25 cellular contexts compared by ENCODE assay signal in genomic region chr5:32013658-32014057, GRCh38.
DNase-seq lines count a peak whose midpoint lies in the region; ATAC-seq and TF ChIP-seq lines count a peak whose summit lies in the region.
"Had no signal": no experiment of that assay in that cellular context is flagged by ENCODE, and none has a peak within 500 bp of the region (broad histone marks: within the 10 kb centered on the region; RNA-seq: fewer than 3 reads in every experiment).

No MANE protein-coding gene starts in this region.

- ATAC-seq in WTC11 (peak; percentile 63), left ventricle myocardium superior (peak; percentile 72), HG02798 (IDR thresholded peaks at IDR 0.05; ENCODE audit: poor library complexity, unreplicated experiment) (no peak)
- ATAC-seq: naive thymus-derived CD4-positive, alpha-beta T cell had no signal

- peaks cover 48% of the 10 kb centered on the region for H3K4me1 Mint-ChIP-seq in WTC11

- H3K4me1 ChIP-seq in A673 (ENCODE audit: insufficient read depth, low read length, poor library complexity, severe bottlenecking) (peaks cover 29% of the 10 kb centered on the region), HEK293 (ENCODE audit: control insufficient read depth, insufficient read depth, low read length) (peaks cover 14% of the 10 kb centered on the region; the same call in 1 of the 2 replicates), spleen (peaks cover 0 to 12% (median 4%) of the 10 kb centered on the region in 6 donors)
- H3K4me1 ChIP-seq: BLaER1, Caco-2 had no signal

- H3K9me3 Mint-ChIP-seq in WTC11 = no peaks in the 10 kb centered on the region
- H3K9me3 Mint-ChIP-seq: central memory CD8-positive, alpha-beta T cell; naive thymus-derived CD4-positive, alpha-beta T cell had no signal

- H3K4me3 Mint-ChIP-seq in WTC11 = no peak overlapping the region
- H3K4me3 Mint-ChIP-seq: activated naive CD8-positive, alpha-beta T cell; central memory CD8-positive, alpha-beta T cell; naive thymus-derived CD4-positive, alpha-beta T cell had no signal

- peak overlapping the region; percentile 26; the same call in 1 of the 2 replicates for H3K27ac Mint-ChIP-seq in WTC11
- H3K27ac Mint-ChIP-seq: activated naive CD8-positive, alpha-beta T cell; naive thymus-derived CD4-positive, alpha-beta T cell had no signal

- peak; percentile 62 for DNase-seq in A673 (ENCODE audit: low spot score)
- DNase-seq in WTC11 (ENCODE audit: low spot score) = no peak
- peak; percentile 45 for DNase-seq in left ventricle myocardium superior
- DNase-seq in stimulated activated CD8-positive, alpha-beta memory T cell treated with anti-CD3 and anti-CD28 coated beads, Interleukin-4, amount 100 ng/mL, for 48 hours = no peak
- DNase-seq in spleen = no peak
- no peak for DNase-seq in NCI-H2029 (lab: John Stamatoyannopoulos, UW)
- DNase-seq: activated CD4-positive, alpha-beta T cell treated with anti-CD3 and anti-CD28 coated beads, Interleukin-2, amount 50 U/mL, for 1 hour; Caco-2; effector CD4-positive, alpha-beta T cell; erythroblast; foreskin fibroblast; Karpas-422; naive thymus-derived CD4-positive, alpha-beta T cell; NCI-H1048; NCI-H1930; right cardiac atrium; SK-N-SH; uterus had no signal

- POLR2A ChIA-PET in A673 (lab: Charles Lee; ENCODE audit: low non-redundant PET) (no interaction called here), HEK293 (lab: Yijun Ruan, JAX) (no interaction called here), WTC11 (lab: Charles Lee) (no interaction called here)

- H3K9me3 ChIP-seq in A673 (ENCODE audit: low read depth, low read length, poor library complexity, severe bottlenecking) (no peaks in the 10 kb centered on the region), HEK293 (ENCODE audit: control insufficient read depth, insufficient read depth, low read depth, low read length) (no peaks in the 10 kb centered on the region), spleen (no peaks in the 10 kb centered on the region)
- H3K9me3 ChIP-seq: ascending aorta, BLaER1, Caco-2, SK-N-SH, uterus had no signal

- no peaks in the 10 kb centered on the region for H3K36me3 Mint-ChIP-seq in WTC11
- H3K36me3 Mint-ChIP-seq: activated naive CD8-positive, alpha-beta T cell had no signal

- no peak for TF ChIP-seq CTCF in A673 (conservative IDR thresholded peaks at IDR 0.05; ENCODE audit: low read depth, low read length)
- TF ChIP-seq CTCF in HEK293 (tag by site-specific recombination; IDR thresholded peaks at IDR 0.05) = no peak
- TF ChIP-seq CTCF in WTC11 (IDR thresholded peaks at IDR 0.05) = no peak
- no peak for TF ChIP-seq CTCF in spleen (IDR thresholded peaks at IDR 0.05 in 8 of 11, conservative IDR thresholded peaks at IDR 0.05 in 3 of 11)

- H3K27me3 ChIP-seq in A673 (replicated peaks; ENCODE audit: insufficient read depth, low read depth, low read length, poor library complexity) (no peaks in the 10 kb centered on the region), spleen (replicated peaks in 1 of 7) (no peaks in the 10 kb centered on the region)
- H3K27me3 ChIP-seq: ascending aorta, BLaER1, uterus had no signal

- TF ChIP-seq POLR2A in spleen (IDR thresholded peaks at IDR 0.05) = no peak

- H3K27ac ChIP-seq in A673 (ENCODE audit: low read depth, low read length, poor library complexity, severe bottlenecking) = peak overlapping the region; percentile 17
- H3K27ac ChIP-seq in HEK293 (ENCODE audit: extremely low read depth, low read depth, low read length) = no peak overlapping the region
- no peak overlapping the region for H3K27ac ChIP-seq in spleen
- H3K27ac ChIP-seq: ascending aorta, BLaER1, uterus, VCaP had no signal

- no TSS peak for BruUV-seq in A673 (replicated peaks; lab: Mats Ljungman, UMichigan)

- H3K36me3 ChIP-seq in A673 (ENCODE audit: insufficient read depth, low read length, poor library complexity, severe bottlenecking) (no peaks in the 10 kb centered on the region), HEK293 (ENCODE audit: control insufficient read depth in 2 of 2, insufficient read depth in 1 of 2, low read length in 2 of 2) (no peaks in the 10 kb centered on the region), spleen (no peaks in the 10 kb centered on the region)
- H3K36me3 ChIP-seq: ascending aorta, BLaER1, uterus had no signal

- intact Hi-C loops in A673 (cut with micrococcal nuclease; ENCODE audit: unreplicated experiment) (no loop called here), left ventricle myocardium superior (cut with micrococcal nuclease) (no loop called here), spleen (cut with DNase I; ENCODE audit: low total_unique reads) (no loop called here)

- 68 to 74% (median 73%) methylated on average over 7 of the region's 7 CpGs for WGBS in spleen, 5 donors

- CTCF ChIA-PET in A673 (lab: Charles Lee) (interaction anchor here (1.3 kb wide), 1 partner anchor 63 kb away, joined by 3 read pairs; no protein-coding TSS in a partner anchor), HEK293 (lab: Yijun Ruan, JAX) (interaction anchor here (1.2 kb wide), 1 partner anchor 12 kb away, joined by 3 read pairs; no protein-coding TSS in a partner anchor), WTC11 (lab: Charles Lee) (no interaction called here)

- H3K27me3 Mint-ChIP-seq in WTC11 (ENCODE audit: low read depth) = no peaks in the 10 kb centered on the region
- H3K27me3 Mint-ChIP-seq: activated naive CD8-positive, alpha-beta T cell had no signal

- H3K4me3 ChIP-seq in A673 (ENCODE audit: low read depth, low read length, poor library complexity, severe bottlenecking) = peak overlapping the region; percentile 21
- no peak overlapping the region for H3K4me3 ChIP-seq in HEK293 (ENCODE audit: low read depth, low read length)
- no peak overlapping the region for H3K4me3 ChIP-seq in spleen
- H3K4me3 ChIP-seq: ascending aorta, BLaER1, uterus had no signal

TF ChIP-seq in HEK293, 187 proteins besides CTCF, POLR2A, EP300 and RAD21:
- TF ChIP-seq KLF16 (tag by site-specific recombination; IDR thresholded peaks at IDR 0.05) (no peak), EGR2 (tag by site-specific recombination; IDR thresholded peaks at IDR 0.05; ENCODE audit: low read depth) (peak; percentile 56; the same call in 1 of the 2 replicates), GLIS1 (tag by site-specific recombination; IDR thresholded peaks at IDR 0.05) (peak; percentile 33; the same call in 1 of the 2 replicates), ZFHX2 (tag by site-specific recombination; conservative IDR thresholded peaks at IDR 0.05) (peak; percentile 70), ZNF16 (tag by site-specific recombination; IDR thresholded peaks at IDR 0.05; ENCODE audit: low read depth) (no peak), ZBTB8A (tag by site-specific recombination; IDR thresholded peaks at IDR 0.05) (peak; percentile 43), ZIC2 (tag by site-specific recombination; IDR thresholded peaks at IDR 0.05) (peak; percentile 56; the same call in 1 of the 2 replicates)

TF ChIP-seq in WTC11, 78 proteins besides CTCF, POLR2A, EP300 and RAD21:
- TF ChIP-seq NR1H2 (CRISPR knock-in tag; IDR thresholded peaks at IDR 0.05) (no peak), NFE2L1 (CRISPR knock-in tag; IDR thresholded peaks at IDR 0.05) (no peak), ZNF317 (CRISPR knock-in tag; IDR thresholded peaks at IDR 0.05; ENCODE audit: borderline replicate concordance, low read depth) (no peak), ZNF423 (CRISPR knock-in tag; IDR thresholded peaks at IDR 0.05) (no peak), NFATC4 (CRISPR knock-in tag; IDR thresholded peaks at IDR 0.05) (no peak), GTF2I (CRISPR knock-in tag; conservative IDR thresholded peaks at IDR 0.05) (no peak), EMX1 (CRISPR knock-in tag; IDR thresholded peaks at IDR 0.05) (no peak), TEAD1 (CRISPR knock-in tag; IDR thresholded peaks at IDR 0.05) (no peak), PRDM15 (CRISPR knock-in tag; IDR thresholded peaks at IDR 0.05) (no peak), ZNF416 (CRISPR knock-in tag; IDR thresholded peaks at IDR 0.05) (no peak)

Comparison
In these comparisons a context has a peak if more than half of its experiments do, and no peak if none do; other contexts are left out.
1. DNase-seq: peak in A673 (single experiment) and left ventricle myocardium superior (single experiment); none in WTC11 (single experiment), stimulated activated CD8-positive, alpha-beta memory T cell treated with anti-CD3 and anti-CD28 coated beads, Interleukin-4, amount 100 ng/mL, for 48 hours (single experiment), spleen (single experiment) and NCI-H2029 (single experiment).